1 cellular context compared by ENCODE assay signal in the genomic region with DNA sequence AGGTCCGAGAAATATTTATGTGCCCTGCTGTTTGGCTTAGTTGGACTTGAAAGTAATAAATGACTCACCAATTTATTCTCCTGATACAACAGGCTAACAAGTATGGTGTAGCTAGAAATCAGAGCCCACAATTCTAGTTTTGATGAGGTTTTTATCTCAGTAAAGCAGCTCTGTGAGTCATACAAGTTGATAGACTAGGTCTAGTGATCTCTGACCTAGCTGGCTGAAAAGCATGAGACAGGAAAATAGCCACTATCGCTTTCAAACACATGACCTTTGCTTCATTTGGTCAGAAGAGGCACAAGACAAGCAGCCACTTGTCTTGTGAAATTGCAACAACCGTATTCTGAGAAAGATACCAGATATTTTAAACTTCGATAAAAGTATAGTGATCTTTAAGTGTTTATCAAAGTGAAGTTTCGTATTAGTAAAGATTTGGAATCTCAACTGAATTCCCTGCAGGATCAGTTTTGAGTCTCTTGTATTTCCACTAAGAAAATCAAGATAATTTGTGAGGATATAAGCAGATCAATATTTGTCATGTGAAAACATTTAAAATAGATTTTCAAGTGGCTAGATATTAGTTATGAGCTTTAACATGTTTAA.
TF ChIP-seq lines count a peak whose summit lies in the region.

No MANE protein-coding gene starts in this region.

TF ChIP-seq in HepG2, 621 proteins besides CTCF, POLR2A, EP300 and RAD21 (continued from another document and continues in another):
- TF ChIP-seq ZNF574 (CRISPR knock-in tag; IDR thresholded peaks at IDR 0.05) (no peak), XBP1 (CRISPR knock-in tag; IDR thresholded peaks at IDR 0.05) (no peak), NFYC (CRISPR knock-in tag; IDR thresholded peaks at IDR 0.05) (no peak), ARID4A (CRISPR knock-in tag; IDR thresholded peaks at IDR 0.05; ENCODE audit: borderline replicate concordance) (no peak), ZNF10 (CRISPR knock-in tag; IDR thresholded peaks at IDR 0.05; ENCODE audit: borderline replicate concordance, low read depth) (no peak), FOSL1 (CRISPR knock-in tag; IDR thresholded peaks at IDR 0.05; ENCODE audit: borderline replicate concordance) (peak; percentile 86), IKZF5 (CRISPR knock-in tag; IDR thresholded peaks at IDR 0.05) (no peak), EEA1 (CRISPR knock-in tag; IDR thresholded peaks at IDR 0.05; ENCODE audit: borderline replicate concordance) (no peak), ZNF652 (CRISPR knock-in tag; IDR thresholded peaks at IDR 0.05; ENCODE audit: borderline replicate concordance, low read depth) (no peak), HNRNPUL1 (IDR thresholded peaks at IDR 0.05; ENCODE audit: low read depth, low read length) (no peak), SAP130 (CRISPR knock-in tag; IDR thresholded peaks at IDR 0.05; ENCODE audit: low read depth) (peak; percentile 55; the same call in 1 of the 2 replicates), CEBPG (CRISPR knock-in tag; IDR thresholded peaks at IDR 0.05) (peak; percentile 75; the same call in 1 of the 2 replicates), POGZ (CRISPR knock-in tag; IDR thresholded peaks at IDR 0.05) (peak; percentile 77), HNF4G (IDR thresholded peaks at IDR 0.05; ENCODE audit: borderline replicate concordance, low read depth, low read length) (peak; percentile 79; the same call in 1 of the 2 replicates), HNF4G (CRISPR knock-in tag; IDR thresholded peaks at IDR 0.05; ENCODE audit: borderline replicate concordance, low read depth) (no peak; the same call in 1 of the 2 replicates), KDM6A (CRISPR knock-in tag; IDR thresholded peaks at IDR 0.05; ENCODE audit: low read depth) (peak; percentile 71), ZNF543 (CRISPR knock-in tag; IDR thresholded peaks at IDR 0.05) (no peak), NFIB (CRISPR knock-in tag; IDR thresholded peaks at IDR 0.05; ENCODE audit: borderline replicate concordance) (no peak), RFX3 (CRISPR knock-in tag; IDR thresholded peaks at IDR 0.05) (no peak), TEAD3 (CRISPR knock-in tag; optimal IDR thresholded peaks at IDR 0.05; ENCODE audit: borderline replicate concordance) (peak; percentile 38)
- TF ChIP-seq, protein P1, sequence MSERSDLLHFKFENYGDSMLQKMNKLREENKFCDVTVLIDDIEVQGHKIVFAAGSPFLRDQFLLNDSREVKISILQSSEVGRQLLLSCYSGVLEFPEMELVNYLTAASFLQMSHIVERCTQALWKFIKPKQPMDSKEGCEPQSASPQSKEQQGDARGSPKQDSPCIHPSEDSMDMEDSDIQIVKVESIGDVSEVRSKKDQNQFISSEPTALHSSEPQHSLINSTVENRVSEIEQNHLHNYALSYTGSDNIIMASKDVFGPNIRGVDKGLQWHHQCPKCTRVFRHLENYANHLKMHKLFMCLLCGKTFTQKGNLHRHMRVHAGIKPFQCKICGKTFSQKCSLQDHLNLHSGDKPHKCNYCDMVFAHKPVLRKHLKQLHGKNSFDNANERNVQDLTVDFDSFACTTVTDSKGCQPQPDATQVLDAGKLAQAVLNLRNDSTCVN (CRISPR knock-in tag; IDR thresholded peaks at IDR 0.05; ENCODE audit: borderline replicate concordance): no peak
- TF ChIP-seq, protein P2, sequence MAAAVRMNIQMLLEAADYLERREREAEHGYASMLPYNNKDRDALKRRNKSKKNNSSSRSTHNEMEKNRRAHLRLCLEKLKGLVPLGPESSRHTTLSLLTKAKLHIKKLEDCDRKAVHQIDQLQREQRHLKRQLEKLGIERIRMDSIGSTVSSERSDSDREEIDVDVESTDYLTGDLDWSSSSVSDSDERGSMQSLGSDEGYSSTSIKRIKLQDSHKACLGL (CRISPR knock-in tag; IDR thresholded peaks at IDR 0.05): no peak
- TF ChIP-seq, protein P3, sequence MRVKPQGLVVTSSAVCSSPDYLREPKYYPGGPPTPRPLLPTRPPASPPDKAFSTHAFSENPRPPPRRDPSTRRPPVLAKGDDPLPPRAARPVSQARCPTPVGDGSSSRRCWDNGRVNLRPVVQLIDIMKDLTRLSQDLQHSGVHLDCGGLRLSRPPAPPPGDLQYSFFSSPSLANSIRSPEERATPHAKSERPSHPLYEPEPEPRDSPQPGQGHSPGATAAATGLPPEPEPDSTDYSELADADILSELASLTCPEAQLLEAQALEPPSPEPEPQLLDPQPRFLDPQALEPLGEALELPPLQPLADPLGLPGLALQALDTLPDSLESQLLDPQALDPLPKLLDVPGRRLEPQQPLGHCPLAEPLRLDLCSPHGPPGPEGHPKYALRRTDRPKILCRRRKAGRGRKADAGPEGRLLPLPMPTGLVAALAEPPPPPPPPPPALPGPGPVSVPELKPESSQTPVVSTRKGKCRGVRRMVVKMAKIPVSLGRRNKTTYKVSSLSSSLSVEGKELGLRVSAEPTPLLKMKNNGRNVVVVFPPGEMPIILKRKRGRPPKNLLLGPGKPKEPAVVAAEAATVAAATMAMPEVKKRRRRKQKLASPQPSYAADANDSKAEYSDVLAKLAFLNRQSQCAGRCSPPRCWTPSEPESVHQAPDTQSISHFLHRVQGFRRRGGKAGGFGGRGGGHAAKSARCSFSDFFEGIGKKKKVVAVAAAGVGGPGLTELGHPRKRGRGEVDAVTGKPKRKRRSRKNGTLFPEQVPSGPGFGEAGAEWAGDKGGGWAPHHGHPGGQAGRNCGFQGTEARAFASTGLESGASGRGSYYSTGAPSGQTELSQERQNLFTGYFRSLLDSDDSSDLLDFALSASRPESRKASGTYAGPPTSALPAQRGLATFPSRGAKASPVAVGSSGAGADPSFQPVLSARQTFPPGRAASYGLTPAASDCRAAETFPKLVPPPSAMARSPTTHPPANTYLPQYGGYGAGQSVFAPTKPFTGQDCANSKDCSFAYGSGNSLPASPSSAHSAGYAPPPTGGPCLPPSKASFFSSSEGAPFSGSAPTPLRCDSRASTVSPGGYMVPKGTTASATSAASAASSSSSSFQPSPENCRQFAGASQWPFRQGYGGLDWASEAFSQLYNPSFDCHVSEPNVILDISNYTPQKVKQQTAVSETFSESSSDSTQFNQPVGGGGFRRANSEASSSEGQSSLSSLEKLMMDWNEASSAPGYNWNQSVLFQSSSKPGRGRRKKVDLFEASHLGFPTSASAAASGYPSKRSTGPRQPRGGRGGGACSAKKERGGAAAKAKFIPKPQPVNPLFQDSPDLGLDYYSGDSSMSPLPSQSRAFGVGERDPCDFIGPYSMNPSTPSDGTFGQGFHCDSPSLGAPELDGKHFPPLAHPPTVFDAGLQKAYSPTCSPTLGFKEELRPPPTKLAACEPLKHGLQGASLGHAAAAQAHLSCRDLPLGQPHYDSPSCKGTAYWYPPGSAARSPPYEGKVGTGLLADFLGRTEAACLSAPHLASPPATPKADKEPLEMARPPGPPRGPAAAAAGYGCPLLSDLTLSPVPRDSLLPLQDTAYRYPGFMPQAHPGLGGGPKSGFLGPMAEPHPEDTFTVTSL (CRISPR knock-in tag; IDR thresholded peaks at IDR 0.05; ENCODE audit: borderline replicate concordance): peak; percentile 82; the same call in 1 of the 2 replicates
- TF ChIP-seq, protein P4, sequence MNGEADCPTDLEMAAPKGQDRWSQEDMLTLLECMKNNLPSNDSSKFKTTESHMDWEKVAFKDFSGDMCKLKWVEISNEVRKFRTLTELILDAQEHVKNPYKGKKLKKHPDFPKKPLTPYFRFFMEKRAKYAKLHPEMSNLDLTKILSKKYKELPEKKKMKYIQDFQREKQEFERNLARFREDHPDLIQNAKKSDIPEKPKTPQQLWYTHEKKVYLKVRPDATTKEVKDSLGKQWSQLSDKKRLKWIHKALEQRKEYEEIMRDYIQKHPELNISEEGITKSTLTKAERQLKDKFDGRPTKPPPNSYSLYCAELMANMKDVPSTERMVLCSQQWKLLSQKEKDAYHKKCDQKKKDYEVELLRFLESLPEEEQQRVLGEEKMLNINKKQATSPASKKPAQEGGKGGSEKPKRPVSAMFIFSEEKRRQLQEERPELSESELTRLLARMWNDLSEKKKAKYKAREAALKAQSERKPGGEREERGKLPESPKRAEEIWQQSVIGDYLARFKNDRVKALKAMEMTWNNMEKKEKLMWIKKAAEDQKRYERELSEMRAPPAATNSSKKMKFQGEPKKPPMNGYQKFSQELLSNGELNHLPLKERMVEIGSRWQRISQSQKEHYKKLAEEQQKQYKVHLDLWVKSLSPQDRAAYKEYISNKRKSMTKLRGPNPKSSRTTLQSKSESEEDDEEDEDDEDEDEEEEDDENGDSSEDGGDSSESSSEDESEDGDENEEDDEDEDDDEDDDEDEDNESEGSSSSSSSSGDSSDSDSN (CRISPR knock-in tag; IDR thresholded peaks at IDR 0.05): no peak
- TF ChIP-seq, protein P5, sequence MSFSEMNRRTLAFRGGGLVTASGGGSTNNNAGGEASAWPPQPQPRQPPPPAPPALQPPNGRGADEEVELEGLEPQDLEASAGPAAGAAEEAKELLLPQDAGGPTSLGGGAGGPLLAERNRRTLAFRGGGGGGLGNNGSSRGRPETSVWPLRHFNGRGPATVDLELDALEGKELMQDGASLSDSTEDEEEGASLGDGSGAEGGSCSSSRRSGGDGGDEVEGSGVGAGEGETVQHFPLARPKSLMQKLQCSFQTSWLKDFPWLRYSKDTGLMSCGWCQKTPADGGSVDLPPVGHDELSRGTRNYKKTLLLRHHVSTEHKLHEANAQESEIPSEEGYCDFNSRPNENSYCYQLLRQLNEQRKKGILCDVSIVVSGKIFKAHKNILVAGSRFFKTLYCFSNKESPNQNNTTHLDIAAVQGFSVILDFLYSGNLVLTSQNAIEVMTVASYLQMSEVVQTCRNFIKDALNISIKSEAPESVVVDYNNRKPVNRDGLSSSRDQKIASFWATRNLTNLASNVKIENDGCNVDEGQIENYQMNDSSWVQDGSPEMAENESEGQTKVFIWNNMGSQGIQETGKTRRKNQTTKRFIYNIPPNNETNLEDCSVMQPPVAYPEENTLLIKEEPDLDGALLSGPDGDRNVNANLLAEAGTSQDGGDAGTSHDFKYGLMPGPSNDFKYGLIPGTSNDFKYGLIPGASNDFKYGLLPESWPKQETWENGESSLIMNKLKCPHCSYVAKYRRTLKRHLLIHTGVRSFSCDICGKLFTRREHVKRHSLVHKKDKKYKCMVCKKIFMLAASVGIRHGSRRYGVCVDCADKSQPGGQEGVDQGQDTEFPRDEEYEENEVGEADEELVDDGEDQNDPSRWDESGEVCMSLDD (CRISPR knock-in tag; IDR thresholded peaks at IDR 0.05; ENCODE audit: borderline replicate concordance): no peak
- TF ChIP-seq, protein P6, sequence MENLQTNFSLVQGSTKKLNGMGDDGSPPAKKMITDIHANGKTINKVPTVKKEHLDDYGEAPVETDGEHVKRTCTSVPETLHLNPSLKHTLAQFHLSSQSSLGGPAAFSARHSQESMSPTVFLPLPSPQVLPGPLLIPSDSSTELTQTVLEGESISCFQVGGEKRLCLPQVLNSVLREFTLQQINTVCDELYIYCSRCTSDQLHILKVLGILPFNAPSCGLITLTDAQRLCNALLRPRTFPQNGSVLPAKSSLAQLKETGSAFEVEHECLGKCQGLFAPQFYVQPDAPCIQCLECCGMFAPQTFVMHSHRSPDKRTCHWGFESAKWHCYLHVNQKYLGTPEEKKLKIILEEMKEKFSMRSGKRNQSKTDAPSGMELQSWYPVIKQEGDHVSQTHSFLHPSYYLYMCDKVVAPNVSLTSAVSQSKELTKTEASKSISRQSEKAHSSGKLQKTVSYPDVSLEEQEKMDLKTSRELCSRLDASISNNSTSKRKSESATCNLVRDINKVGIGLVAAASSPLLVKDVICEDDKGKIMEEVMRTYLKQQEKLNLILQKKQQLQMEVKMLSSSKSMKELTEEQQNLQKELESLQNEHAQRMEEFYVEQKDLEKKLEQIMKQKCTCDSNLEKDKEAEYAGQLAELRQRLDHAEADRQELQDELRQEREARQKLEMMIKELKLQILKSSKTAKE (CRISPR knock-in tag; IDR thresholded peaks at IDR 0.05; ENCODE audit: borderline replicate concordance): no peak
